Comparison of ENCODE assay signal across 1 cellular context in genomic region chr16:17461951-17462729, GRCh38.
TF ChIP-seq lines count a peak whose summit lies in the region.

No MANE protein-coding gene starts in this region.

TF ChIP-seq in GM12878, 131 proteins besides CTCF, POLR2A, EP300 and RAD21 (continued from another document and continues in another):
- TF ChIP-seq E4F1 (IDR thresholded peaks at IDR 0.05; ENCODE audit: borderline replicate concordance, partially characterized antibody) (no peak), ATF7 (IDR thresholded peaks at IDR 0.05; ENCODE audit: low read depth) (peak; percentile 26; the same call in 1 of the 2 replicates), IRF5 (IDR thresholded peaks at IDR 0.05; ENCODE audit: borderline replicate concordance) (no peak), POLR2AphosphoS5 (IDR thresholded peaks at IDR 0.05; ENCODE audit: low read length) (no peak), SPI1 (IDR thresholded peaks at IDR 0.05; ENCODE audit: borderline replicate concordance, insufficient read depth, low read depth, low read length) (peak; percentile 33; the same call in 1 of the 2 replicates), MYB (IDR thresholded peaks at IDR 0.05; ENCODE audit: borderline replicate concordance, low read depth, low read length) (no peak), STAT1 (conservative IDR thresholded peaks at IDR 0.05) (no peak), IKZF1 (conservative IDR thresholded peaks at IDR 0.05) (no peak; the same call in none of the 2 replicates), IKZF2 (IDR thresholded peaks at IDR 0.05) (peak in 1 of 2 experiments; percentile 22; a peak in 2 of 4 replicates), FOS (IDR thresholded peaks at IDR 0.05; ENCODE audit: borderline replicate concordance, extremely low read depth, insufficient read length) (no peak), WRNIP1 (IDR thresholded peaks at IDR 0.05; ENCODE audit: borderline replicate concordance, low read depth, low read length) (no peak), KAT2A (conservative IDR thresholded peaks at IDR 0.05; ENCODE audit: control insufficient read depth, low read depth, low read length) (no peak), PAX8 (IDR thresholded peaks at IDR 0.05) (no peak), FOXK2 (IDR thresholded peaks at IDR 0.05) (no peak), TCF12 (IDR thresholded peaks at IDR 0.05; ENCODE audit: low read depth, low read length) (no peak), ZBTB4 (CRISPR knock-in tag; IDR thresholded peaks at IDR 0.05) (no peak), CEBPZ (IDR thresholded peaks at IDR 0.05; ENCODE audit: low read depth, low read length) (no peak), ZBTB11 (CRISPR knock-in tag; IDR thresholded peaks at IDR 0.05) (no peak), RUNX3 (IDR thresholded peaks at IDR 0.05; ENCODE audit: low read length) (peak; percentile 68), CBX5 (IDR thresholded peaks at IDR 0.05; ENCODE audit: low read depth) (no peak), YY1 (IDR thresholded peaks at IDR 0.05; ENCODE audit: low read depth, low read length) (no peak), LARP7 (IDR thresholded peaks at IDR 0.05) (no peak), EGR1 (IDR thresholded peaks at IDR 0.05; ENCODE audit: borderline replicate concordance in 1 of 2, low read depth in 2 of 2, low read length in 2 of 2) (no peak), NKRF (conservative IDR thresholded peaks at IDR 0.05) (no peak; the same call in 1 of the 2 replicates), MXI1 (IDR thresholded peaks at IDR 0.05; ENCODE audit: low read depth, low read length) (no peak), NFYA (IDR thresholded peaks at IDR 0.05; ENCODE audit: borderline replicate concordance, low read depth, low read length) (no peak), POU2F2 (IDR thresholded peaks at IDR 0.05; ENCODE audit: borderline replicate concordance, low read depth, low read length) (no peak), SREBF1 (IDR thresholded peaks at IDR 0.05; ENCODE audit: low read length) (no peak), ZBED1 (IDR thresholded peaks at IDR 0.05; ENCODE audit: borderline replicate concordance) (no peak), RB1 (IDR thresholded peaks at IDR 0.05; ENCODE audit: borderline replicate concordance) (no peak), SMARCA5 (IDR thresholded peaks at IDR 0.05) (no peak), SP1 (IDR thresholded peaks at IDR 0.05; ENCODE audit: low read depth, low read length) (no peak), CBFB (IDR thresholded peaks at IDR 0.05; ENCODE audit: low read depth) (peak; percentile 50; the same call in 1 of the 2 replicates), ZNF384 (IDR thresholded peaks at IDR 0.05; ENCODE audit: borderline replicate concordance, low read depth, low read length) (no peak), ZSCAN29 (IDR thresholded peaks at IDR 0.05) (no peak), ZNF622 (IDR thresholded peaks at IDR 0.05) (no peak), SKIL (IDR thresholded peaks at IDR 0.05; ENCODE audit: low read depth, poor library complexity, severe bottlenecking) (no peak), SMAD5 (IDR thresholded peaks at IDR 0.05; ENCODE audit: low read depth) (no peak), RAD51 (IDR thresholded peaks at IDR 0.05) (no peak), MLLT1 (IDR thresholded peaks at IDR 0.05) (no peak), ETV6 (conservative IDR thresholded peaks at IDR 0.05 in 1 of 2, IDR thresholded peaks at IDR 0.05 in 1 of 2; ENCODE audit: borderline replicate concordance in 1 of 2, low read depth in 1 of 2) (peak in 1 of 2 experiments; percentile 57; a peak in 2 of 4 replicates), NFIC (IDR thresholded peaks at IDR 0.05; ENCODE audit: low read depth, low read length) (0 out of 2 replicates have a peak, but pooled peaks have one; percentile 30)
